9 cellular contexts compared by ENCODE assay signal in genomic region chr4:83629945-83630684, GRCh38.
A peak's percentile ranks its signal among the peaks of the same experiment; 100 is the strongest.
DNase-seq lines count a peak whose midpoint lies in the region; ATAC-seq and TF ChIP-seq lines count a peak whose summit lies in the region.
"Had no signal": no experiment of that assay in that cellular context is flagged by ENCODE, and none has a peak within 500 bp of the region (broad histone marks: within the 10 kb centered on the region; RNA-seq: fewer than 3 reads in every experiment).

No MANE protein-coding gene starts in this region.

- H3K4me1 ChIP-seq in HEK293 (ENCODE audit: control insufficient read depth, insufficient read depth, low read length) (no peaks in the 10 kb centered on the region), gastrocnemius medialis (peaks cover 39 to 43% of the 10 kb centered on the region in 2 donors)

- H3K27ac ChIP-seq in HEK293 (ENCODE audit: extremely low read depth, low read depth, low read length) = no peak overlapping the region
- H3K27ac ChIP-seq in gastrocnemius medialis = peak overlapping the region; percentile 1 to 44 (median 40)

- ATAC-seq in gastrocnemius medialis (no peak), HG02588 (IDR thresholded peaks at IDR 0.05; ENCODE audit: unreplicated experiment) (no peak), GM21528 (IDR thresholded peaks at IDR 0.05; ENCODE audit: low FRiP score, unreplicated experiment) (no peak)

- H3K27me3 ChIP-seq in gastrocnemius medialis = no peaks in the 10 kb centered on the region

- POLR2A ChIA-PET in HEK293 (lab: Yijun Ruan, JAX) = no interaction called here

- no peaks in the 10 kb centered on the region for H3K36me3 ChIP-seq in HEK293 (ENCODE audit: control insufficient read depth in 2 of 2, insufficient read depth in 1 of 2, low read length in 2 of 2)
- no peaks in the 10 kb centered on the region for H3K36me3 ChIP-seq in gastrocnemius medialis

- peak; percentile 93 for DNase-seq in SIG-M5 treated with dmso at 0.1 percent for 504 hours (lab: John Stamatoyannopoulos, UW; ENCODE audit: unreplicated experiment)
- DNase-seq in foreskin fibroblast = peak; percentile 76 to 82
- DNase-seq in gastrocnemius medialis = no peak
- no peak for DNase-seq in NCI-H1694 (lab: John Stamatoyannopoulos, UW)
- DNase-seq in activated CD4-positive, alpha-beta T cell treated with anti-CD3 and anti-CD28 coated beads for 4 hours = no peak
- DNase-seq: NCI-H82 had no signal

- TF ChIP-seq POLR2A in gastrocnemius medialis (IDR thresholded peaks at IDR 0.05) = no peak

- in situ Hi-C loops in gastrocnemius medialis (cut with MboI; ENCODE audit: low sequenced_read_pairs in 4 of 4) = loop anchor here in 2 of 4 donors (5.0 to 10.0 kb wide), 2 partner anchors 93 to 875 kb away; partner anchors contain the start of gene GPAT3 (in 1 of the 2)

- H3K9me3 ChIP-seq in HEK293 (ENCODE audit: control insufficient read depth, insufficient read depth, low read depth, low read length) = no peaks in the 10 kb centered on the region
- H3K9me3 ChIP-seq in gastrocnemius medialis = no peaks in the 10 kb centered on the region

- CTCF ChIA-PET in HEK293 (lab: Yijun Ruan, JAX) = interaction anchor here (0.8 to 2.5 kb wide), 2 partner anchors 9 to 95 kb away, joined by 3 to 8 read pairs; no protein-coding TSS in a partner anchor

- TF ChIP-seq CTCF in HEK293 (tag by site-specific recombination; IDR thresholded peaks at IDR 0.05) (no peak), foreskin fibroblast (IDR thresholded peaks at IDR 0.05; ENCODE audit: low read depth, low read length) (no peak), gastrocnemius medialis (IDR thresholded peaks at IDR 0.05 in 4 of 5, conservative IDR thresholded peaks at IDR 0.05 in 1 of 5) (no peak)

- intact Hi-C loops in gastrocnemius medialis (cut with DNase I; ENCODE audit: low total_unique reads) = loop anchor here (10.0 kb wide), 1 partner anchor 345 kb away; the partner anchor contains the start of gene COQ2

- H3K4me3 ChIP-seq in HEK293 (ENCODE audit: low read depth, low read length) (no peak overlapping the region), foreskin fibroblast (ENCODE audit: low read depth in 1 of 2, low read length in 2 of 2) (no peak overlapping the region), gastrocnemius medialis (peak overlapping the region in 1 of 4 donors; percentile 14)

TF ChIP-seq in HEK293, 187 proteins besides CTCF, POLR2A, EP300 and RAD21:
- TF ChIP-seq SETDB1 (IDR thresholded peaks at IDR 0.05; ENCODE audit: insufficient read length, low read length) (peak; percentile 66), ZNF18 (tag by site-specific recombination; IDR thresholded peaks at IDR 0.05) (peak; percentile 60), ZNF37A (tag by site-specific recombination; IDR thresholded peaks at IDR 0.05) (no peak), ZNF692 (tag by site-specific recombination; IDR thresholded peaks at IDR 0.05) (0 out of 2 replicates have a peak, but pooled peaks have one; percentile 38)

Comparison
In these comparisons a context has a peak if more than half of its experiments do, and no peak if none do; other contexts are left out.
1. DNase-seq: peak in SIG-M5 treated with dmso at 0.1 percent for 504 hours (single experiment) and foreskin fibroblast (2 of 2); none in gastrocnemius medialis (0 of 2), NCI-H1694 (single experiment) and activated CD4-positive, alpha-beta T cell treated with anti-CD3 and anti-CD28 coated beads for 4 hours (0 of 2).